10 cellular contexts compared by ENCODE assay signal in genomic region chr1:39089811-39090519, GRCh38.
DNase-seq lines count a peak whose midpoint lies in the region; ATAC-seq, FAIRE-seq and TF ChIP-seq lines count a peak whose summit lies in the region.
"Had no signal": no experiment of that assay in that cellular context is flagged by ENCODE, and none has a peak within 500 bp of the region (broad histone marks: within the 10 kb centered on the region; RNA-seq: fewer than 3 reads in every experiment).

No MANE protein-coding gene starts in this region.

- H3K36me3 ChIP-seq in right lobe of liver (no peaks in the 10 kb centered on the region), suprapubic skin (no peaks in the 10 kb centered on the region), small intestine (ENCODE audit: control insufficient read depth in 2 of 2, insufficient read depth in 2 of 2, low read length in 2 of 2) (no peaks in the 10 kb centered on the region)
- H3K36me3 ChIP-seq: SJSA1 had no signal

- CTCF ChIA-PET in RWPE1 (lab: Yijun Ruan, JAX): interaction anchor here (0.9 to 1.9 kb wide), 2 partner anchors 9 to 103 kb away, joined by 5 to 7 read pairs; no protein-coding TSS in a partner anchor

- no peak overlapping the region for H3K4me3 ChIP-seq in right lobe of liver
- H3K4me3 ChIP-seq in suprapubic skin: no peak overlapping the region
- H3K4me3 ChIP-seq in small intestine (ENCODE audit: low read depth in 1 of 2, low read length in 2 of 2): no peak overlapping the region
- H3K4me3 ChIP-seq: SJSA1 had no signal

- POLR2A ChIA-PET in RWPE1 (lab: Yijun Ruan, JAX; ENCODE audit: low non-redundant PET): no interaction called here

- TF ChIP-seq POLR2A in right lobe of liver (IDR thresholded peaks at IDR 0.05) (no peak), suprapubic skin (IDR thresholded peaks at IDR 0.05) (no peak)

- H3K27ac ChIP-seq in right lobe of liver (peak overlapping the region in 1 of 3 donors; percentile 28), suprapubic skin (peak overlapping the region; percentile 26), RWPE1 (no peak overlapping the region), small intestine (ENCODE audit: low read depth in 1 of 2, low read length in 1 of 2) (no peak overlapping the region)
- H3K27ac ChIP-seq: SJSA1 had no signal

- intact Hi-C loops in right lobe of liver (cut with DNase I): no loop called here

- peak; percentile 58 for DNase-seq in M059J (ENCODE audit: low read depth)
- peak; percentile 37 to 40 for DNase-seq in cerebellar nuclear complex (lab: John Stamatoyannopoulos, UW)
- DNase-seq in right lobe of liver: no peak
- DNase-seq in suprapubic skin (ENCODE audit: low spot score in 2 of 2): no peak
- no peak for DNase-seq in RWPE1 (ENCODE audit: low spot score)
- no peak for DNase-seq in small intestine
- no peak for DNase-seq in activated T-cell treated with anti-CD3 and anti-CD28 coated beads for 4 hours

- no peak for FAIRE-seq in small intestine (lab: Jason Lieb, UNC)
- FAIRE-seq: bronchial epithelial cell had no signal

- H3K27me3 ChIP-seq in right lobe of liver (no peaks in the 10 kb centered on the region), suprapubic skin (no peaks in the 10 kb centered on the region), small intestine (ENCODE audit: control insufficient read depth in 2 of 2, insufficient read depth in 2 of 2, low read length in 2 of 2) (no peaks in the 10 kb centered on the region)

- TF ChIP-seq CTCF in right lobe of liver (IDR thresholded peaks at IDR 0.05) (no peak), suprapubic skin (IDR thresholded peaks at IDR 0.05) (no peak), RWPE1 (conservative IDR thresholded peaks at IDR 0.05; ENCODE audit: low read depth) (no peak)

- TF ChIP-seq EP300 in suprapubic skin (IDR thresholded peaks at IDR 0.05): no peak

- H3K9me3 ChIP-seq in right lobe of liver (no peaks in the 10 kb centered on the region), suprapubic skin (no peaks in the 10 kb centered on the region), small intestine (ENCODE audit: control insufficient read depth, low read depth) (no peaks in the 10 kb centered on the region)
- H3K9me3 ChIP-seq: SJSA1 had no signal

- ATAC-seq in right lobe of liver (peak in 3 of 4 donors; percentile 9 to 23 (median 23)), HG02884 (IDR thresholded peaks at IDR 0.05; ENCODE audit: unreplicated experiment) (no peak)

- H3K4me1 ChIP-seq in right lobe of liver: peaks cover 0 to 5% (median 0%) of the 10 kb centered on the region in 4 donors
- peaks cover 44% of the 10 kb centered on the region for H3K4me1 ChIP-seq in suprapubic skin
- no peaks in the 10 kb centered on the region for H3K4me1 ChIP-seq in small intestine (ENCODE audit: control insufficient read depth in 2 of 2, insufficient read depth in 1 of 2, low read depth in 1 of 2, low read length in 1 of 2)
- H3K4me1 ChIP-seq: SJSA1 had no signal

- WGBS in right lobe of liver (ENCODE audit: insufficient coverage, low coverage, low lambda C conversion rate, missing lambda C conversion rate): 52% methylated on average over 5 of the region's 5 CpGs
- 39% methylated on average over 5 of the region's 5 CpGs for WGBS in suprapubic skin
- WGBS in small intestine, 3 donors: 61 to 65% (median 62%) methylated on average over 5 of the region's 5 CpGs

Comparison
In these comparisons a context has a peak if more than half of its experiments do, and no peak if none do; other contexts are left out.
1. DNase-seq: peak in M059J (single experiment) and cerebellar nuclear complex (2 of 2); none in right lobe of liver (0 of 3), suprapubic skin (0 of 2), RWPE1 (single experiment), small intestine (single experiment) and activated T-cell treated with anti-CD3 and anti-CD28 coated beads for 4 hours (single experiment).